10 cellular contexts compared by ENCODE assay signal in genomic region chr17:79917902-79918484, GRCh38.
"Had no signal": no experiment of that assay in that cellular context is flagged by ENCODE, and none has a peak within 500 bp of the region (broad histone marks: within the 10 kb centered on the region; RNA-seq: fewer than 3 reads in every experiment).

No MANE protein-coding gene starts in this region.

- H3K4me3 ChIP-seq: thyroid gland had no signal

- DNase-seq: activated CD4-positive, alpha-beta memory T cell treated with anti-CD3 and anti-CD28 coated beads, Interleukin-2, amount 10 ng/mL, durations not matched to agents 7 days and 5 days; activated CD4-positive, alpha-beta T cell treated with anti-CD3 and anti-CD28 coated beads for 4 hours; activated effector memory CD4-positive, alpha-beta T cell treated with anti-CD3 and anti-CD28 coated beads, Interleukin-2, amount 50 U/mL, for 16 hours; activated T-cell treated with anti-CD3 and anti-CD28 coated beads, Interleukin-2, amount 50 U/mL, for 24 hours; amygdala; effector CD8-positive, alpha-beta T cell; foreskin melanocyte; head of caudate nucleus; stimulated activated CD4-positive, alpha-beta T cell treated with anti-CD3 and anti-CD28 coated beads, Interleukin-1b, Interleukin-23, amount 100 ng/mL, for 48 hours; thyroid gland had no signal

- H3K27me3 ChIP-seq: thyroid gland had no signal

- H3K9me3 ChIP-seq: thyroid gland had no signal

- H3K36me3 ChIP-seq: thyroid gland had no signal
